7 cellular contexts compared by ENCODE assay signal in genomic region chr1:36609241-36610027, GRCh38.
DNase-seq lines count a peak whose midpoint lies in the region; ATAC-seq and TF ChIP-seq lines count a peak whose summit lies in the region.

No MANE protein-coding gene starts in this region.

- H3K27me3 ChIP-seq in KMS-11 (ENCODE audit: insufficient read depth, low read depth) = peaks cover 23% of the 10 kb centered on the region; the same call in 1 of the 2 replicates
- no peaks in the 10 kb centered on the region for H3K27me3 ChIP-seq in OCI-LY3 (ENCODE audit: low read depth, low read length)

- no peak overlapping the region for H3K9ac ChIP-seq in KMS-11
- no peak overlapping the region for H3K9ac ChIP-seq in OCI-LY3 (ENCODE audit: low read length)

- DNase-seq in ELR (ENCODE audit: low read depth) = peak; percentile 73
- DNase-seq in amygdala (lab: John Stamatoyannopoulos, UW) = peak in 47 of 56 donors; percentile 4 to 77 (median 35)
- DNase-seq in inferior parietal cortex (ENCODE audit: extremely low spot score) = peak; percentile 89
- DNase-seq in stimulated activated CD4-positive, alpha-beta T cell treated with anti-CD3 and anti-CD28 coated beads, TNF-alpha, amount 100 ng/mL, for 24 hours (ENCODE audit: low read depth in 3 of 3) = peak in 2 of 3 experiments; percentile 6 to 51

- H4K20me1 ChIP-seq in KMS-11 (ENCODE audit: insufficient read depth) = no peaks in the 10 kb centered on the region
- H4K20me1 ChIP-seq in OCI-LY3 (ENCODE audit: insufficient read depth, low read length) = no peaks in the 10 kb centered on the region

- H3K9me3 ChIP-seq in OCI-LY3 (ENCODE audit: insufficient read depth, low read length) = no peaks in the 10 kb centered on the region

- ATAC-seq in GM18511 (IDR thresholded peaks at IDR 0.05; ENCODE audit: unreplicated experiment) = no peak

- H3K4me3 ChIP-seq in KMS-11 (IDR thresholded peaks at IDR 0.05; ENCODE audit: insufficient read depth, low read depth, low read length) = no peak overlapping the region
- H3K4me3 ChIP-seq in OCI-LY3 (ENCODE audit: low read length) = no peak overlapping the region

- H3K4me2 ChIP-seq in KMS-11 (no peak overlapping the region), OCI-LY3 (ENCODE audit: low read length) (no peak overlapping the region)

- H3K27ac ChIP-seq in KMS-11 = no peak overlapping the region
- no peak overlapping the region for H3K27ac ChIP-seq in OCI-LY3 (ENCODE audit: low read length)

- TF ChIP-seq CTCF in KMS-11 (conservative IDR thresholded peaks at IDR 0.05; ENCODE audit: low read depth, low read length) = peak; percentile 77
- TF ChIP-seq CTCF in OCI-LY3 (IDR thresholded peaks at IDR 0.05; ENCODE audit: low read depth, low read length) = peak; percentile 77

- no peaks in the 10 kb centered on the region for H3K4me1 ChIP-seq in KMS-11 (ENCODE audit: low read depth, poor library complexity, severe bottlenecking)
- H3K4me1 ChIP-seq in OCI-LY3 (ENCODE audit: low read length) = no peaks in the 10 kb centered on the region

- H3K36me3 ChIP-seq in KMS-11 (ENCODE audit: insufficient read depth) (no peaks in the 10 kb centered on the region), OCI-LY3 (replicated peaks; ENCODE audit: low read depth, low read length) (no peaks in the 10 kb centered on the region)

- H3K79me2 ChIP-seq in KMS-11 (ENCODE audit: insufficient read depth, low read depth) (no peaks in the 10 kb centered on the region), OCI-LY3 (ENCODE audit: low read length) (no peaks in the 10 kb centered on the region)

- H2AFZ ChIP-seq in KMS-11 (ENCODE audit: low read depth) = no peak overlapping the region
- no peak overlapping the region for H2AFZ ChIP-seq in OCI-LY3 (ENCODE audit: low read depth, low read length)

Comparison
In these comparisons a context has a peak if more than half of its experiments do, and no peak if none do; other contexts are left out.
1. DNase-seq: peak in every context shown above with its lines; median percentile 89 in inferior parietal cortex; 73 in ELR; 35 in amygdala; 28 in stimulated activated CD4-positive, alpha-beta T cell treated with anti-CD3 and anti-CD28 coated beads, TNF-alpha, amount 100 ng/mL, for 24 hours.